Comparison of ENCODE assay signal across 21 cellular contexts in the genomic region with DNA sequence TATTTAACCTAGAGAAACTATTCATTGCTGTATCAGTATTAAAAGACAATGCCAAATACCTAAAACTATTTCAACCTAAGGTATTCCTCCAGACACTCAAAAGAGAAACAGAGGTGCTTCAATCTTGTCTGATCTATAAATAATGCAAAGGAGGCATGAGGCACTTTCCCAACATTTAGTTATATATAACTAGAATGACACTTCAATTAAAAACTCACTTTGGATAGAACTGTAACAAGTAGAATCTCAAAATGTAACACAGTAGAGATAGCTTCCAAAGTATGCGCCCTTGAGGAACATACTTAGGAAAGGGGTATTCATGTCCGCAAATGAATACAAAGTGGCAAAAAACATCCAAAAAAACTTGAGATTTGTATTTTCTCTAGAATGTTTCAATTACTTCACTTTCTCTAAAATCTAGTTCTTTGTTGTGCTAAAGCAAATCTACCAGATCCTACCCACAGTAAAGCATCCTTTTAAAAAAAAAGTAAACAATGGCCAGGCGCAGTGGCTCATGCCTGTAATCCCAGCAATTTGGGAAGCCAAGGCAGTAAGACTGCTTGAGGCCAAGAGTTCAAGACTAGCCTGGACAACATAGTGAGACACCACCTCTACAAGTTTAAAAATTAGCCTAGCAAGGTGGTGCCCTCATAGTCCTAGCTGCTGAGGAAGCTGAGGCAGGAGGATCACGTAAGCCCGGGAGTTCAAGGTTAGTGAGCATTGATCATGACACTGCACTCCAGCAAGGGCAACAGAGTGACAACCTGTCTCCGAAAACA.
"Had no signal": no experiment of that assay in that cellular context is flagged by ENCODE, and none has a peak within 500 bp of the region (broad histone marks: within the 10 kb centered on the region; RNA-seq: fewer than 3 reads in every experiment).

No MANE protein-coding gene starts in this region.

- H3K9me3 Mint-ChIP-seq: activated CD4-positive, alpha-beta memory T cell treated with anti-CD3 and anti-CD28 coated beads, Interleukin-2, amount 10 ng/mL, durations not matched to agents 7 days and 5 days; activated CD4-positive, alpha-beta T cell treated with anti-CD3 and anti-CD28 coated beads, Interleukin-2, amount 10 ng/mL, durations not matched to agents 24 days and 14 days; activated naive CD4-positive, alpha-beta T cell treated with anti-CD3 and anti-CD28 coated beads for 36 hours; activated naive CD8-positive, alpha-beta T cell treated with anti-CD3 and anti-CD28 coated beads, Interleukin-2, amount 50 U/mL, for 24 hours; dendritic cell treated with granulocyte-macrophage colony-stimulating factor and Interleukin-4, amounts not matched to agents 40 ng/mL and 50 ng/mL, for 4 days; natural killer cell treated with Interleukin-12 subunit alpha and Interleukin-12 subunit beta and Interleukin-15 and Interleukin-18, amount 100 ng/mL, for 72 hours; stimulated activated memory B cell treated with anti-CD40 and anti-IgM and Interleukin-4, amounts not matched to agents 10 μg/mL and 1 μg/mL and 100 μg/mL, for 72 hours had no signal

- DNase-seq: activated CD4-positive, alpha-beta memory T cell treated with anti-CD3 and anti-CD28 coated beads, Interleukin-2, amount 10 ng/mL, durations not matched to agents 7 days and 5 days; activated CD4-positive, alpha-beta T cell treated with anti-CD3 and anti-CD28 coated beads, Interleukin-2, amount 10 ng/mL, durations not matched to agents 24 days and 14 days; activated naive CD4-positive, alpha-beta T cell treated with anti-CD3 and anti-CD28 coated beads for 36 hours; activated naive CD8-positive, alpha-beta T cell treated with anti-CD3 and anti-CD28 coated beads, Interleukin-2, amount 50 U/mL, for 24 hours; activated T-cell treated with anti-CD3 and anti-CD28 coated beads, Interleukin-2, amount 50 U/mL, for 1 hour; effector CD4-positive, alpha-beta T cell; foreskin keratinocyte; kidney glomerular epithelial cell; left ventricle myocardium superior; mammary epithelial cell; stimulated activated CD4-positive, alpha-beta T cell treated with anti-CD3 and anti-CD28 coated beads, Interleukin-1b, Interleukin-23, amount 100 ng/mL, for 48 hours; SW 1271; testis; upper lobe of left lung had no signal

- H3K4me3 ChIP-seq: SK-N-MC, testis, upper lobe of left lung had no signal

- H3K27me3 Mint-ChIP-seq: activated CD4-positive, alpha-beta memory T cell treated with anti-CD3 and anti-CD28 coated beads, Interleukin-2, amount 10 ng/mL, durations not matched to agents 7 days and 5 days; activated CD4-positive, alpha-beta T cell treated with anti-CD3 and anti-CD28 coated beads, Interleukin-2, amount 10 ng/mL, durations not matched to agents 24 days and 14 days; activated naive CD8-positive, alpha-beta T cell treated with anti-CD3 and anti-CD28 coated beads, Interleukin-2, amount 50 U/mL, for 24 hours; dendritic cell treated with granulocyte-macrophage colony-stimulating factor and Interleukin-4, amounts not matched to agents 40 ng/mL and 50 ng/mL, for 4 days; natural killer cell treated with Interleukin-12 subunit alpha and Interleukin-12 subunit beta and Interleukin-15 and Interleukin-18, amount 100 ng/mL, for 72 hours; progenitor cell of endocrine pancreas; stimulated activated memory B cell treated with anti-CD40 and anti-IgM and Interleukin-4, amounts not matched to agents 10 μg/mL and 1 μg/mL and 100 μg/mL, for 72 hours had no signal

- H3K4me1 ChIP-seq: foreskin keratinocyte, testis had no signal

- H3K27ac Mint-ChIP-seq: activated CD4-positive, alpha-beta memory T cell treated with anti-CD3 and anti-CD28 coated beads, Interleukin-2, amount 10 ng/mL, durations not matched to agents 7 days and 5 days; activated CD4-positive, alpha-beta T cell treated with anti-CD3 and anti-CD28 coated beads, Interleukin-2, amount 10 ng/mL, durations not matched to agents 24 days and 14 days; activated naive CD4-positive, alpha-beta T cell treated with anti-CD3 and anti-CD28 coated beads for 36 hours; dendritic cell treated with granulocyte-macrophage colony-stimulating factor and Interleukin-4, amounts not matched to agents 40 ng/mL and 50 ng/mL, for 4 days; natural killer cell treated with Interleukin-12 subunit alpha and Interleukin-12 subunit beta and Interleukin-15 and Interleukin-18, amount 100 ng/mL, for 72 hours; progenitor cell of endocrine pancreas; stimulated activated memory B cell treated with anti-CD40 and anti-IgM and Interleukin-4, amounts not matched to agents 10 μg/mL and 1 μg/mL and 100 μg/mL, for 72 hours had no signal

- H3K4me3 Mint-ChIP-seq: activated CD4-positive, alpha-beta memory T cell treated with anti-CD3 and anti-CD28 coated beads, Interleukin-2, amount 10 ng/mL, durations not matched to agents 7 days and 5 days; activated CD4-positive, alpha-beta T cell treated with anti-CD3 and anti-CD28 coated beads, Interleukin-2, amount 10 ng/mL, durations not matched to agents 24 days and 14 days; activated naive CD4-positive, alpha-beta T cell treated with anti-CD3 and anti-CD28 coated beads for 36 hours; activated naive CD8-positive, alpha-beta T cell treated with anti-CD3 and anti-CD28 coated beads, Interleukin-2, amount 50 U/mL, for 24 hours; dendritic cell treated with granulocyte-macrophage colony-stimulating factor and Interleukin-4, amounts not matched to agents 40 ng/mL and 50 ng/mL, for 4 days; natural killer cell treated with Interleukin-12 subunit alpha and Interleukin-12 subunit beta and Interleukin-15 and Interleukin-18, amount 100 ng/mL, for 72 hours; stimulated activated memory B cell treated with anti-CD40 and anti-IgM and Interleukin-4, amounts not matched to agents 10 μg/mL and 1 μg/mL and 100 μg/mL, for 72 hours had no signal

- H3K27me3 ChIP-seq: foreskin keratinocyte, testis, upper lobe of left lung had no signal

- H3K27ac ChIP-seq: foreskin keratinocyte, SK-N-MC, upper lobe of left lung had no signal

- ATAC-seq: activated CD4-positive, CD25-positive, alpha-beta regulatory T cell treated with anti-CD3 and anti-CD28 coated beads, Interleukin-2, amount 50 U/mL, for 24 hours; activated naive CD8-positive, alpha-beta T cell treated with anti-CD3 and anti-CD28 coated beads, Interleukin-2, amount 50 U/mL, for 24 hours; natural killer cell treated with Interleukin-12 subunit alpha and Interleukin-12 subunit beta and Interleukin-15 and Interleukin-18, amount 100 ng/mL, for 72 hours; stimulated activated memory B cell treated with anti-CD40 and anti-IgM and Interleukin-4, amounts not matched to agents 10 μg/mL and 1 μg/mL and 100 μg/mL, for 72 hours had no signal

- FAIRE-seq: endometrium had no signal

- H3K9me3 ChIP-seq: testis, upper lobe of left lung had no signal
